In the genomic region with DNA sequence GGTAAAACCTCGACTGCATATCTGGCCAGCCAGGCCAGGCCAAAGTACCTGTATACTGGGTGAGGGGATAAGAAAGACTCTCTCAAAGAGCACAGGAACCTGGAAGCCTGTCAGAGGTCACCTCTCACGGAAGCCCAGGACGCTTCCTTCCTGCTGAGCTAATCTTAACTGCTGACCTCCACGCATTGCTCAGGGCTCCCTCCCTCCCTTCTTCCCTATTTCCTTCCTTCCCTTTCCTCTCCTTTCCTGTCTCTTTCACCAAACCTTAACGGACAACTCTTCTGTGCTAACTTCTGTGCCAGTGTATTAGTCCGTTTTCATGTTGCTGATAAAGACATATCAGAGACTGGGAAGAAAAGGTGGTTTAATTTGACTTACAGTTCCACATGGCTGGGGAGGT, we compare ENCODE assay signal across 8 cellular contexts.
A peak's percentile ranks its signal among the peaks of the same experiment; 100 is the strongest.
DNase-seq lines count a peak whose midpoint lies in the region; ATAC-seq and TF ChIP-seq lines count a peak whose summit lies in the region.
"Had no signal": no experiment of that assay in that cellular context is flagged by ENCODE, and none has a peak within 500 bp of the region (broad histone marks: within the 10 kb centered on the region; RNA-seq: fewer than 3 reads in every experiment).

No MANE protein-coding gene starts in this region.

- peak overlapping the region; percentile 49 to 91 for H3K27ac Mint-ChIP-seq in effector memory CD8-positive, alpha-beta T cell

- peak overlapping the region; percentile 86 for H3K27ac ChIP-seq in KMS-11
- H3K27ac ChIP-seq: adrenal gland had no signal

- H3K9ac ChIP-seq in KMS-11, result peak overlapping the region; percentile 61; the same call in 1 of the 2 replicates

- peak overlapping the region; percentile 91 for H3K4me2 ChIP-seq in KMS-11

- peaks cover 66% of the 10 kb centered on the region for H3K4me1 ChIP-seq in KMS-11 (ENCODE audit: low read depth, poor library complexity, severe bottlenecking)
- H3K4me1 ChIP-seq: adrenal gland had no signal

- H3K4me1 Mint-ChIP-seq in effector memory CD8-positive, alpha-beta T cell (ENCODE audit: low read depth in 2 of 2), result peaks cover 45 to 56% of the 10 kb centered on the region in 2 donors

- H3K27me3 ChIP-seq in KMS-11 (ENCODE audit: insufficient read depth, low read depth), result no peaks in the 10 kb centered on the region
- H3K27me3 ChIP-seq: adrenal gland had no signal

- H3K4me3 ChIP-seq in KMS-11 (IDR thresholded peaks at IDR 0.05; ENCODE audit: insufficient read depth, low read depth, low read length), result no peak overlapping the region
- H3K4me3 ChIP-seq: adrenal gland had no signal

- H3K4me3 Mint-ChIP-seq in effector memory CD8-positive, alpha-beta T cell, result peak overlapping the region; percentile 14 to 61

- no peak for DNase-seq in effector memory CD8-positive, alpha-beta T cell
- DNase-seq in HuH-7.5 (ENCODE audit: low spot score), result no peak
- DNase-seq: adrenal gland, KG1, left ventricle myocardium superior, NCI-H526 had no signal

- H3K36me3 Mint-ChIP-seq in effector memory CD8-positive, alpha-beta T cell (ENCODE audit: insufficient read depth), result no peaks in the 10 kb centered on the region

- H2AFZ ChIP-seq in KMS-11 (ENCODE audit: low read depth), result peak overlapping the region; percentile 69

- H3K79me2 ChIP-seq in KMS-11 (ENCODE audit: insufficient read depth, low read depth), result no peaks in the 10 kb centered on the region

- ATAC-seq in effector memory CD8-positive, alpha-beta T cell (replicated peaks), result no peak
- no peak for ATAC-seq in HG03095 (IDR thresholded peaks at IDR 0.05; ENCODE audit: unreplicated experiment)
- ATAC-seq: left ventricle myocardium superior had no signal

- H3K36me3 ChIP-seq in KMS-11 (ENCODE audit: insufficient read depth), result no peaks in the 10 kb centered on the region
- H3K36me3 ChIP-seq: adrenal gland had no signal

- no peaks in the 10 kb centered on the region for H4K20me1 ChIP-seq in KMS-11 (ENCODE audit: insufficient read depth)

- no peaks in the 10 kb centered on the region for H3K27me3 Mint-ChIP-seq in effector memory CD8-positive, alpha-beta T cell

- no peaks in the 10 kb centered on the region for H3K9me3 Mint-ChIP-seq in effector memory CD8-positive, alpha-beta T cell

- TF ChIP-seq CTCF in KMS-11 (conservative IDR thresholded peaks at IDR 0.05; ENCODE audit: low read depth, low read length), result no peak
